ENCODE assay signal across 8 cellular contexts in genomic region chr3:152834354-152835310, GRCh38. TPM values are rescaled to one million over a fixed set of nuclear protein-coding genes. Genes with fewer than 3 reads are reported as not detected.
DNase-seq lines count a peak whose midpoint lies in the region; ATAC-seq and TF ChIP-seq lines count a peak whose summit lies in the region.

TSS of gene P2RY1 (plus strand) at chr3:152835131. CDS start at chr3:152835783, 652 bp downstream.

- CTCF ChIA-PET in activated CD8-positive, alpha-beta T cell treated with anti-CD3 and anti-CD28 coated beads for 36 hours (lab: Charles Lee): interaction anchor here (1.2 to 1.5 kb wide), 2 partner anchors 14 to 40 kb away, joined by 3 to 5 read pairs; no protein-coding TSS in a partner anchor

- H3K27me3 Mint-ChIP-seq in activated CD8-positive, alpha-beta T cell treated with anti-CD3 and anti-CD28 coated beads for 36 hours: peaks cover 32% of the 10 kb centered on the region
- peaks cover 13 to 52% (median 44%) of the 10 kb centered on the region in 3 donors for H3K27me3 Mint-ChIP-seq in naive B cell

- no peaks in the 10 kb centered on the region for H3K9me3 Mint-ChIP-seq in activated CD8-positive, alpha-beta T cell treated with anti-CD3 and anti-CD28 coated beads for 36 hours
- H3K9me3 Mint-ChIP-seq in naive B cell: no peaks in the 10 kb centered on the region

- peaks cover 5% of the 10 kb centered on the region for H3K4me1 Mint-ChIP-seq in activated CD8-positive, alpha-beta T cell treated with anti-CD3 and anti-CD28 coated beads for 36 hours (ENCODE audit: low read depth)
- H3K4me1 Mint-ChIP-seq in naive B cell: peaks cover 18 to 20% (median 18%) of the 10 kb centered on the region in 3 donors

- POLR2A ChIA-PET in activated CD8-positive, alpha-beta T cell treated with anti-CD3 and anti-CD28 coated beads for 36 hours (lab: Charles Lee): no interaction called here

- intact Hi-C loops in activated CD8-positive, alpha-beta T cell treated with anti-CD3 and anti-CD28 coated beads for 36 hours (cut with micrococcal nuclease): no loop called here

- H3K4me3 Mint-ChIP-seq in activated CD8-positive, alpha-beta T cell treated with anti-CD3 and anti-CD28 coated beads for 36 hours: peak within 1 kb of the TSS; percentile 82
- peak within 1 kb of the TSS; percentile 87 to 95 (median 94) for H3K4me3 Mint-ChIP-seq in naive B cell

- no peaks in the 10 kb centered on the region for H3K36me3 Mint-ChIP-seq in activated CD8-positive, alpha-beta T cell treated with anti-CD3 and anti-CD28 coated beads for 36 hours (ENCODE audit: low read depth)
- H3K36me3 Mint-ChIP-seq in naive B cell: no peaks in the 10 kb centered on the region

- H3K4me3 ChIP-seq in AG09309 (ENCODE audit: control insufficient read depth, low read depth, low read length): peak within 1 kb of the TSS; percentile 58

- peak within 1 kb of the TSS; percentile 83 for H3K27ac Mint-ChIP-seq in activated CD8-positive, alpha-beta T cell treated with anti-CD3 and anti-CD28 coated beads for 36 hours
- peak within 1 kb of the TSS in 2 of 6 donors; percentile 33 to 34 for H3K27ac Mint-ChIP-seq in naive B cell

- ATAC-seq in GM18508 (IDR thresholded peaks at IDR 0.05; ENCODE audit: insufficient read depth, unreplicated experiment) (peak; percentile 80), HG02884 (IDR thresholded peaks at IDR 0.05; ENCODE audit: unreplicated experiment) (peak; percentile 72), naive B cell (ENCODE audit: low read depth in 2 of 2) (peak; percentile 57 to 58)
- peak; percentile 82 for ATAC-seq in activated CD8-positive, alpha-beta T cell treated with anti-CD3 and anti-CD28 coated beads for 36 hours

- DNase-seq in AG09309 (ENCODE audit: low read depth): no peak
- DNase-seq in NCI-H1930 (lab: John Stamatoyannopoulos, UW): peak; percentile 21 to 30
- peak; percentile 67 for DNase-seq in activated CD8-positive, alpha-beta T cell treated with anti-CD3 and anti-CD28 coated beads for 36 hours
- DNase-seq in fibroblast of the conjunctiva (ENCODE audit: low read depth): peak; percentile 6
- DNase-seq in naive B cell: peak; percentile 26
- peak; percentile 74 for DNase-seq in ureter (ENCODE audit: low spot score)

- TF ChIP-seq CTCF in AG09309 (IDR thresholded peaks at IDR 0.05; ENCODE audit: control insufficient read depth, insufficient read depth, low read depth, low read length, missing control alignments): no peak
- no peak for TF ChIP-seq CTCF in activated CD8-positive, alpha-beta T cell treated with anti-CD3 and anti-CD28 coated beads for 36 hours (IDR thresholded peaks at IDR 0.05)

RNA-seq across cellular contexts. Expression of gene P2RY1, which starts in this region (rescaled TPM):
- total RNA-seq in activated CD8-positive, alpha-beta T cell treated with anti-CD3 and anti-CD28 coated beads for 36 hours: 1 to 10 TPM; 1.7 to 1.8 TPM
- under 1 TPM in 1 of 6 donors, not detected in 5; 0.07 TPM for polyA plus RNA-seq in naive B cell (ENCODE audit: low read depth in 6 of 6)
- 9.2 TPM for total RNA-seq in ureter

Comparison
In these comparisons a context has a peak if more than half of its experiments do, and no peak if none do; other contexts are left out.
1. Peak in DNase-seq and ATAC-seq in naive B cell; RNA of the gene not detected or under 1 TPM.